ENCODE assay signal across 29 cellular contexts in genomic region chr10:119115921-119116320, GRCh38. TPM values are rescaled to one million over a fixed set of nuclear protein-coding genes. Genes with fewer than 3 reads are reported as not detected.
DNase-seq lines count a peak whose midpoint lies in the region; ATAC-seq and TF ChIP-seq lines count a peak whose summit lies in the region.
"Had no signal": no experiment of that assay in that cellular context is flagged by ENCODE, and none has a peak within 500 bp of the region (broad histone marks: within the 10 kb centered on the region; RNA-seq: fewer than 3 reads in every experiment).

No MANE protein-coding gene starts in this region.

- no peak overlapping the region for H3K56ac ChIP-seq in IMR-90 (ENCODE audit: extremely low read depth, insufficient read depth, low read length)
- no peak overlapping the region for H3K56ac ChIP-seq in mesendoderm (ENCODE audit: low read length)

- no peak overlapping the region for H3K23ac ChIP-seq in IMR-90 (ENCODE audit: low read depth, low read length)
- no peak overlapping the region for H3K23ac ChIP-seq in mesendoderm (ENCODE audit: low read length)

- H3K36me3 ChIP-seq in BLaER1 treated with 17β-estradiol and CSF1 and Interleukin-3, amounts not matched to agents 10 nM and 100 nM = peaks cover 75 to 99% (median 90%) of the 10 kb centered on the region in 11 experiments
- H3K36me3 ChIP-seq in IMR-90 (ENCODE audit: control insufficient read depth, insufficient read depth, low read length) (peaks cover 31% of the 10 kb centered on the region), mesendoderm (ENCODE audit: control insufficient read depth, insufficient read depth, low read length) (peaks cover 10% of the 10 kb centered on the region)

- dilution Hi-C loops in IMR-90 (cut with HindIII; ENCODE audit: low sequenced_read_pairs, unreplicated experiment) = no loop called here

- H3K79me2 ChIP-seq in mesendoderm (ENCODE audit: control insufficient read depth, insufficient read depth, low read length) = no peaks in the 10 kb centered on the region

- H4K20me1 ChIP-seq in BLaER1 treated with 17β-estradiol and CSF1 and Interleukin-3, amounts not matched to agents 10 nM and 100 nM = no peaks in the 10 kb centered on the region
- peaks cover 8% of the 10 kb centered on the region for H4K20me1 ChIP-seq in IMR-90 (ENCODE audit: insufficient read depth, low read length)

- H4K5ac ChIP-seq in IMR-90 (ENCODE audit: low read depth, low read length) = no peak overlapping the region
- H4K5ac ChIP-seq in mesendoderm (ENCODE audit: low read length) = no peak overlapping the region

- no peak overlapping the region for H2AK5ac ChIP-seq in IMR-90 (ENCODE audit: low read depth, low read length)
- no peak overlapping the region for H2AK5ac ChIP-seq in mesendoderm (ENCODE audit: low read length)

- TF ChIP-seq POLR2A in IMR-90 (IDR thresholded peaks at IDR 0.05; ENCODE audit: low read depth, low read length) = no peak

- in situ Hi-C loops in IMR-90 (cut with MboI; ENCODE audit: low sequenced_read_pairs) = no loop called here

- no peak overlapping the region for H2BK20ac ChIP-seq in IMR-90 (ENCODE audit: low read depth, low read length)

- H2BK120ac ChIP-seq in IMR-90 (ENCODE audit: low read depth, low read length) = no peak overlapping the region
- no peak overlapping the region for H2BK120ac ChIP-seq in mesendoderm (ENCODE audit: low read depth, low read length)

- H3K9ac ChIP-seq in BLaER1 treated with 17β-estradiol and CSF1 and Interleukin-3, amounts not matched to agents 10 nM and 100 nM = no peak overlapping the region; a peak in 1 of 22 replicates
- no peak overlapping the region for H3K9ac ChIP-seq in IMR-90 (ENCODE audit: low read depth, low read length)
- no peak overlapping the region for H3K9ac ChIP-seq in mesendoderm (ENCODE audit: low read length)

- CTCF ChIA-PET in IMR-90 (lab: Yijun Ruan, JAX) = no interaction called here

- peaks cover 4% of the 10 kb centered on the region; the same call in 1 of the 2 replicates for H3K9me1 ChIP-seq in IMR-90 (ENCODE audit: insufficient read depth, low read length)

- no TSS peak for BruUV-seq in IMR-90 (replicated peaks; lab: Mats Ljungman, UMichigan)

- intact Hi-C loops in IMR-90 (cut with micrococcal nuclease) = no loop called here

- H3K27ac ChIP-seq in BLaER1 treated with 17β-estradiol and CSF1 and Interleukin-3, amounts not matched to agents 10 nM and 100 nM = peak overlapping the region in 9 of 11 experiments; percentile 5 to 37 (median 31); a peak in 9 of 22 replicates
- H3K27ac ChIP-seq in IMR-90 (ENCODE audit: insufficient read depth, low read length) = no peak overlapping the region
- H3K27ac ChIP-seq in mesendoderm (ENCODE audit: low read depth, low read length) = no peak overlapping the region
- H3K27ac ChIP-seq: pancreas, SJCRH30, thoracic aorta had no signal

- H4K8ac ChIP-seq in IMR-90 (ENCODE audit: low read depth in 2 of 2, low read length in 2 of 2) (no peak overlapping the region), mesendoderm (ENCODE audit: low read depth, low read length) (no peak overlapping the region)

- H2BK15ac ChIP-seq in IMR-90 (ENCODE audit: low read depth, low read length) (no peak overlapping the region), mesendoderm (replicated peaks; ENCODE audit: low read depth) (no peak overlapping the region)

- H2BK5ac ChIP-seq in IMR-90 (ENCODE audit: low read depth, low read length, poor library complexity, severe bottlenecking) (no peak overlapping the region), mesendoderm (ENCODE audit: low read length) (no peak overlapping the region)

- no peak overlapping the region for H2AK9ac ChIP-seq in IMR-90 (replicated peaks; ENCODE audit: low read depth, low read length, poor library complexity)

- no peak overlapping the region for H3K4me3 ChIP-seq in BLaER1 treated with 17β-estradiol and CSF1 and Interleukin-3, amounts not matched to agents 10 nM and 100 nM
- H3K4me3 ChIP-seq in IMR-90 (ENCODE audit: insufficient read depth, low read depth, low read length) = no peak overlapping the region
- H3K4me3 ChIP-seq in fibroblast of mammary gland (ENCODE audit: control insufficient read depth, low read depth, low read length) = no peak overlapping the region
- H3K4me3 ChIP-seq in mesendoderm (ENCODE audit: low read length) = no peak overlapping the region
- H3K4me3 ChIP-seq: dorsolateral prefrontal cortex, pancreas, SJCRH30, thoracic aorta had no signal

- 90% methylated on average over 4 of the region's 9 CpGs; no CpG with 5 or more reads in 1 of the 2 experiments for WGBS in IMR-90 (ENCODE audit: extremely low coverage in 2 of 2, insufficient read length in 1 of 2), 2 experiments
- no CpG with 5 or more reads among the region's 9 CpGs for WGBS in mesendoderm (ENCODE audit: extremely low coverage, insufficient coverage, low lambda C conversion rate)

- no peak overlapping the region for H3K14ac ChIP-seq in IMR-90 (replicated peaks; ENCODE audit: low read depth, low read length)

- no peak overlapping the region for H2AFZ ChIP-seq in IMR-90 (replicated peaks; ENCODE audit: low read length, poor library complexity)

- DNase-seq in IMR-90 (no peak), fibroblast of mammary gland (ENCODE audit: low read depth) (peak; percentile 50), omental fat pad (ENCODE audit: low spot score) (peak; percentile 4), SK-N-DZ (ENCODE audit: low spot score) (no peak), NOMO-1 treated with DMSO at 0.1 percent for 48 hours (lab: John Stamatoyannopoulos, UW; ENCODE audit: unreplicated experiment) (no peak), mesendoderm (no peak)
- DNase-seq in stimulated activated CD4-positive, alpha-beta T cell treated with anti-CD3 and anti-CD28 coated beads, Interleukin-4, amount 100 ng/mL, for 1 hour = no peak
- DNase-seq: activated CD4-positive, alpha-beta T cell treated with anti-CD3 and anti-CD28 coated beads, Interleukin-2, amount 50 U/mL, for 48 hours; activated CD8-positive, alpha-beta memory T cell treated with anti-CD3 and anti-CD28 coated beads, Interleukin-2, amount 50 U/mL, for 4 hours; activated naive CD8-positive, alpha-beta T cell treated with anti-CD3 and anti-CD28 coated beads for 36 hours; cerebellar nuclear complex; DMS79; dorsolateral prefrontal cortex; islet precursor cell; Kasumi-1; left ventricle myocardium superior; MV-4-11; NCI-H1436 treated with DMSO at 0.1 percent for 48 hours; NCI-H2107; NCI-H446; NCI-H82; pancreas; right cardiac atrium; SJCRH30; stimulated activated naive CD4-positive, alpha-beta T cell treated with Interleukin-2 at 50 U/mL for 16 hours had no signal

- no peak for TF ChIP-seq CTCF in IMR-90 (conservative IDR thresholded peaks at IDR 0.05; ENCODE audit: low read depth, low read length)
- TF ChIP-seq CTCF in fibroblast of mammary gland (conservative IDR thresholded peaks at IDR 0.05; ENCODE audit: control insufficient read depth, insufficient read depth, low read depth, low read length) = no peak
- no peak for TF ChIP-seq CTCF in omental fat pad (IDR thresholded peaks at IDR 0.05)

- POLR2A ChIA-PET in IMR-90 (lab: Charles Lee; ENCODE audit: unreplicated experiment) = no interaction called here

- no peak for TF ChIP-seq RAD21 in IMR-90 (IDR thresholded peaks at IDR 0.05; ENCODE audit: low read length)

- H3K18ac ChIP-seq in IMR-90 (ENCODE audit: low read depth, low read length) (peak overlapping the region; percentile 20; the same call in 1 of the 2 replicates), mesendoderm (ENCODE audit: low read length) (no peak overlapping the region)

- no peak overlapping the region for H4K91ac ChIP-seq in IMR-90 (ENCODE audit: insufficient read depth, low read depth, low read length)

- no peaks in the 10 kb centered on the region for H3K27me3 ChIP-seq in BLaER1 treated with 17β-estradiol and CSF1 and Interleukin-3, amounts not matched to agents 10 nM and 100 nM
- H3K27me3 ChIP-seq in IMR-90 (ENCODE audit: control insufficient read depth, insufficient read depth, low read length) = no peaks in the 10 kb centered on the region
- no peaks in the 10 kb centered on the region for H3K27me3 ChIP-seq in mesendoderm (ENCODE audit: insufficient read depth, low read length, poor library complexity)
- H3K27me3 ChIP-seq: dorsolateral prefrontal cortex, pancreas, SJCRH30 had no signal

- no peak for ATAC-seq in IMR-90 (ENCODE audit: low read depth)
- ATAC-seq in omental fat pad (ENCODE audit: low FRiP score) = no peak
- ATAC-seq: activated CD4-positive, CD25-positive, alpha-beta regulatory T cell treated with anti-CD3 and anti-CD28 coated beads, Interleukin-2, amount 50 U/mL, for 24 hours; left ventricle myocardium superior; natural killer cell treated with Interleukin-12 subunit alpha and Interleukin-12 subunit beta and Interleukin-15 and Interleukin-18, amount 100 ng/mL, for 72 hours; pancreas; right cardiac atrium had no signal

- H3K4me1 ChIP-seq in BLaER1 treated with 17β-estradiol and CSF1 and Interleukin-3, amounts not matched to agents 10 nM and 100 nM = peaks cover 6 to 65% (median 33%) of the 10 kb centered on the region in 10 experiments; a peak in 18 of 20 replicates
- peaks cover 17% of the 10 kb centered on the region for H3K4me1 ChIP-seq in IMR-90 (ENCODE audit: control insufficient read depth, insufficient read depth, low read length)
- no peaks in the 10 kb centered on the region for H3K4me1 ChIP-seq in mesendoderm (ENCODE audit: control insufficient read depth, low read depth, low read length)
- H3K4me1 ChIP-seq: SJCRH30 had no signal

- no peak overlapping the region for H3K4ac ChIP-seq in IMR-90 (ENCODE audit: low read depth, low read length)
- H3K4ac ChIP-seq in mesendoderm (ENCODE audit: low read depth, low read length) = no peak overlapping the region

- H3K4me2 ChIP-seq in BLaER1 treated with 17β-estradiol and CSF1 and Interleukin-3, amounts not matched to agents 10 nM and 100 nM = peak overlapping the region in 8 of 11 experiments; percentile 2 to 76 (median 49); a peak in 13 of 22 replicates
- no peak overlapping the region for H3K4me2 ChIP-seq in IMR-90 (ENCODE audit: low read depth, low read length)
- H3K4me2 ChIP-seq in mesendoderm (ENCODE audit: low read length) = no peak overlapping the region

- H3K79me1 ChIP-seq in IMR-90 (ENCODE audit: low read depth in 1 of 2, low read length in 2 of 2) = peaks cover 4 to 29% of the 10 kb centered on the region in 2 experiments; a peak in 3 of 4 replicates
- H3K79me1 ChIP-seq in mesendoderm (ENCODE audit: low read length) = no peaks in the 10 kb centered on the region

- H3K9me3 ChIP-seq in BLaER1 treated with 17β-estradiol and CSF1 and Interleukin-3, amounts not matched to agents 10 nM and 100 nM (replicated peaks in 1 of 11) = no peaks in the 10 kb centered on the region
- no peaks in the 10 kb centered on the region for H3K9me3 ChIP-seq in IMR-90 (ENCODE audit: control insufficient read depth, insufficient read depth, low read length)
- H3K9me3 ChIP-seq: pancreas, SJCRH30, thoracic aorta had no signal

RNA-seq across cellular contexts. Expression of gene DENND10, which starts 12.0 kb away (rescaled TPM):
- total RNA-seq in IMR-90 (2012; rRNA removed) = 80.3 and 81.4 TPM in 2 replicates
- polyA plus RNA-seq in IMR-90 (2012; rRNA removed) = 39.6 and 50.9 TPM in 2 replicates
- polyA plus RNA-seq in IMR-90 (2012; cell fraction: cytosol; rRNA removed) = 25.5 and 41.7 TPM in 2 replicates
- 19.3 and 58.1 TPM in 2 replicates for polyA plus RNA-seq in IMR-90 (2012; cell fraction: nucleus; rRNA removed; ENCODE audit: low replicate concordance)
- 10 to 100 TPM; 37.9 to 68.4 (median 49.7) TPM for total RNA-seq in omental fat pad
- 32.5 and 47.3 TPM in 2 replicates for polyA plus RNA-seq in SK-N-DZ (2014; cell fraction: cytosol; rRNA removed)
- 32.4 and 46.4 TPM in 2 replicates for polyA plus RNA-seq in SK-N-DZ (2014; cell fraction: nucleus; rRNA removed)
- 59.7 TPM for polyA plus RNA-seq in mesendoderm (2013, experiment 1 of 2)
- 60.9 TPM for polyA plus RNA-seq in mesendoderm (2013, experiment 2 of 2)

RNA-seq across cellular contexts. Expression of gene EIF3A, which starts 35.3 kb away (rescaled TPM):
- total RNA-seq in IMR-90 (2012; rRNA removed) (145 and 156 TPM in 2 replicates), omental fat pad (100 to 1,000 TPM; 119 to 228 (median 158) TPM)
- 39.1 and 49.6 TPM in 2 replicates for polyA plus RNA-seq in IMR-90 (2012; rRNA removed)
- 11.3 and 13.5 TPM in 2 replicates for polyA plus RNA-seq in IMR-90 (2012; cell fraction: cytosol; rRNA removed)
- 7.7 and 33.1 TPM in 2 replicates for polyA plus RNA-seq in IMR-90 (2012; cell fraction: nucleus; rRNA removed; ENCODE audit: low replicate concordance)
- polyA plus RNA-seq in SK-N-DZ (2014; cell fraction: cytosol; rRNA removed) = 56.2 and 60.4 TPM in 2 replicates
- 38.7 and 57.2 TPM in 2 replicates for polyA plus RNA-seq in SK-N-DZ (2014; cell fraction: nucleus; rRNA removed)
- 166 TPM for polyA plus RNA-seq in mesendoderm (2013, experiment 1 of 2)
- polyA plus RNA-seq in mesendoderm (2013, experiment 2 of 2) = 166 TPM

RNA-seq across cellular contexts. Expression of gene SFXN4, which starts 49.6 kb away (rescaled TPM):
- total RNA-seq in IMR-90 (2012; rRNA removed) = 10.6 and 12.0 TPM in 2 replicates
- polyA plus RNA-seq in IMR-90 (2012; rRNA removed) = 10.6 and 12.5 TPM in 2 replicates
- polyA plus RNA-seq in IMR-90 (2012; cell fraction: cytosol; rRNA removed) = 5.4 and 6.0 TPM in 2 replicates
- 6.3 and 26.3 TPM in 2 replicates for polyA plus RNA-seq in IMR-90 (2012; cell fraction: nucleus; rRNA removed; ENCODE audit: low replicate concordance)
- 10 to 100 TPM; 17.1 to 30.1 (median 24.2) TPM for total RNA-seq in omental fat pad
- 47.9 and 341 TPM in 2 replicates for polyA plus RNA-seq in SK-N-DZ (2014; cell fraction: cytosol; rRNA removed)
- polyA plus RNA-seq in SK-N-DZ (2014; cell fraction: nucleus; rRNA removed) = 126 and 295 TPM in 2 replicates
- 40.0 TPM for polyA plus RNA-seq in mesendoderm (2013, experiment 1 of 2)
- polyA plus RNA-seq in mesendoderm (2013, experiment 2 of 2) = 39.8 TPM

Comparison
In these comparisons a context has a peak if more than half of its experiments do, and no peak if none do; other contexts are left out.
1. H3K27ac ChIP-seq: peak in BLaER1 treated with 17β-estradiol and CSF1 and Interleukin-3, amounts not matched to agents 10 nM and 100 nM (9 of 11); none in IMR-90 (single experiment) and mesendoderm (single experiment).
2. H3K4me2 ChIP-seq: peak in BLaER1 treated with 17β-estradiol and CSF1 and Interleukin-3, amounts not matched to agents 10 nM and 100 nM (8 of 11); none in IMR-90 (single experiment) and mesendoderm (single experiment).
3. DNase-seq: peak in fibroblast of mammary gland (single experiment) and omental fat pad (single experiment); none in IMR-90 (single experiment), SK-N-DZ (single experiment), NOMO-1 treated with DMSO at 0.1 percent for 48 hours (single experiment), stimulated activated CD4-positive, alpha-beta T cell treated with anti-CD3 and anti-CD28 coated beads, Interleukin-4, amount 100 ng/mL, for 1 hour (single experiment) and mesendoderm (single experiment).